Comparison of ENCODE assay signal across 1 cellular context in the genomic region with DNA sequence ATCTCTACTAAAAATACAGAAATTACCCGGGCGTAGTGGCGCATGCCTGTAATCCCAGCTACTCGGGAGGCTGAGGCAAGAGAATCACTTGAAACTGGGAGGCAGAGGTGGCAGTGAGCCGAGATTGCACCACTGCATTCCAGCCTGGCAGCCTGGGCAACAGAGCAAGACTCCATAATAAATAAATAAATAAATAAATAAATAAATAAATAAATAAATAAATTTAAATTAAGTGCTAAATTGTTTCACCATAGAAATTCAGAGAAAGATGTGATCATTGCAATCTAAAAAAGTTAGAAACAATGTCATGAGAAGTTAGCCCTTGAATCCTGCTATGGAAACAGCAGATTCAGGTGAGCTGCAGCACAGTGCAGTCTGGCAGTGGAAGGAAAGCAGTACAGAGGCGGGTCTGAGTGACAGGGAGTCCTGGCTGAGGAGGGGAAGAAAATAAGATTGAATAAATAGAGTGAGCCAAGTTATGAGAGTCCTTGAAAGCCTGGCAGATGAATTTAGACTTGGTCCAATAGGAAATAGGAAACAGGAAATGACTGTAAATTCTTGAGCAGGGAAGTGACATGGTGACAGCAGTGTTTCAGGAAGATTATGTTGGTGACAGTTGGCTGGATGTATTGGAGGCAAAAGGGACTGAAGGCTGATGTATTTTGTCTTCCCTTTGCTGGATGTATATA.
TF ChIP-seq lines count a peak whose summit lies in the region.

No MANE protein-coding gene starts in this region.

TF ChIP-seq in HEK293, 187 proteins besides CTCF, POLR2A, EP300 and RAD21 (continued from another document and continues in another):
- TF ChIP-seq ZNF560 (tag by site-specific recombination; IDR thresholded peaks at IDR 0.05; ENCODE audit: borderline replicate concordance) (no peak), SP2 (tag by site-specific recombination; IDR thresholded peaks at IDR 0.05) (no peak), ZBTB7A (tag by site-specific recombination; IDR thresholded peaks at IDR 0.05; ENCODE audit: low read depth) (no peak), KLF10 (tag by site-specific recombination; IDR thresholded peaks at IDR 0.05) (no peak), ZNF157 (tag by site-specific recombination; IDR thresholded peaks at IDR 0.05) (no peak), PRDM1 (tag by site-specific recombination; IDR thresholded peaks at IDR 0.05) (no peak), ZNF292 (tag by site-specific recombination; IDR thresholded peaks at IDR 0.05; ENCODE audit: borderline replicate concordance, low read depth) (no peak), ZNF514 (tag by site-specific recombination; IDR thresholded peaks at IDR 0.05) (no peak), GLI4 (tag by site-specific recombination; IDR thresholded peaks at IDR 0.05) (no peak), GLI2 (tag by site-specific recombination; IDR thresholded peaks at IDR 0.05; ENCODE audit: borderline replicate concordance, low read depth) (no peak; the same call in 1 of the 2 replicates), ZSCAN30 (tag by site-specific recombination; IDR thresholded peaks at IDR 0.05) (no peak), ZNF2 (tag by site-specific recombination; IDR thresholded peaks at IDR 0.05) (no peak), ZNF660 (tag by site-specific recombination; IDR thresholded peaks at IDR 0.05) (no peak), ZNF624 (tag by site-specific recombination; IDR thresholded peaks at IDR 0.05) (no peak), ZNF426 (tag by site-specific recombination; IDR thresholded peaks at IDR 0.05) (peak; percentile 84), FEZF1 (tag by site-specific recombination; IDR thresholded peaks at IDR 0.05) (no peak), ZNF324 (tag by site-specific recombination; IDR thresholded peaks at IDR 0.05) (no peak), ZNF548 (tag by site-specific recombination; IDR thresholded peaks at IDR 0.05) (no peak), ZNF701 (tag by site-specific recombination; IDR thresholded peaks at IDR 0.05) (no peak), ZNF785 (tag by site-specific recombination; IDR thresholded peaks at IDR 0.05) (no peak), ZNF211 (tag by site-specific recombination; IDR thresholded peaks at IDR 0.05; ENCODE audit: low read depth) (no peak), ZBTB17 (tag by site-specific recombination; IDR thresholded peaks at IDR 0.05) (no peak), ZBTB48 (tag by site-specific recombination; IDR thresholded peaks at IDR 0.05) (no peak), ZBTB20 (tag by site-specific recombination; IDR thresholded peaks at IDR 0.05) (no peak), ZNF174 (tag by site-specific recombination; IDR thresholded peaks at IDR 0.05) (no peak), YY2 (tag by site-specific recombination; IDR thresholded peaks at IDR 0.05) (no peak), KLF9 (tag by site-specific recombination; IDR thresholded peaks at IDR 0.05; ENCODE audit: low read depth) (no peak), AEBP2 (tag by site-specific recombination; IDR thresholded peaks at IDR 0.05; ENCODE audit: borderline replicate concordance) (no peak), ZNF585B (tag by site-specific recombination; IDR thresholded peaks at IDR 0.05) (no peak), BCL11A (tag by site-specific recombination; IDR thresholded peaks at IDR 0.05; ENCODE audit: low read depth) (no peak), ZNF169 (tag by site-specific recombination; IDR thresholded peaks at IDR 0.05) (no peak), ZNF223 (tag by site-specific recombination; IDR thresholded peaks at IDR 0.05) (no peak), GFI1B (tag by site-specific recombination; IDR thresholded peaks at IDR 0.05) (no peak), ZNF404 (tag by site-specific recombination; IDR thresholded peaks at IDR 0.05) (no peak), ZNF221 (tag by site-specific recombination; IDR thresholded peaks at IDR 0.05; ENCODE audit: borderline replicate concordance) (no peak), ZNF184 (tag by site-specific recombination; IDR thresholded peaks at IDR 0.05) (no peak), ZNF610 (tag by site-specific recombination; IDR thresholded peaks at IDR 0.05; ENCODE audit: borderline replicate concordance) (no peak), MYNN (tag by site-specific recombination; IDR thresholded peaks at IDR 0.05; ENCODE audit: borderline replicate concordance) (no peak), HOXC10 (CRISPR knock-in tag; IDR thresholded peaks at IDR 0.05) (no peak), IKZF3 (tag by site-specific recombination; IDR thresholded peaks at IDR 0.05) (no peak), ZNF138 (tag by site-specific recombination; IDR thresholded peaks at IDR 0.05; ENCODE audit: borderline replicate concordance) (no peak), ZNF501 (tag by site-specific recombination; IDR thresholded peaks at IDR 0.05) (no peak; the same call in 1 of the 2 replicates), ZBTB8A (tag by site-specific recombination; IDR thresholded peaks at IDR 0.05) (peak; percentile 77), ZNF768 (tag by site-specific recombination; IDR thresholded peaks at IDR 0.05) (no peak), ZNF341 (tag by site-specific recombination; IDR thresholded peaks at IDR 0.05; ENCODE audit: low read depth) (no peak), ZNF302 (tag by site-specific recombination; IDR thresholded peaks at IDR 0.05; ENCODE audit: low read depth) (no peak), ZNF140 (tag by site-specific recombination; IDR thresholded peaks at IDR 0.05) (peak; percentile 60; the same call in 1 of the 2 replicates), SCRT2 (tag by site-specific recombination; IDR thresholded peaks at IDR 0.05) (no peak), ZNF623 (tag by site-specific recombination; IDR thresholded peaks at IDR 0.05) (peak; percentile 65), ZNF76 (tag by site-specific recombination; IDR thresholded peaks at IDR 0.05; ENCODE audit: borderline replicate concordance, low read depth) (no peak), ZNF433 (tag by site-specific recombination; IDR thresholded peaks at IDR 0.05; ENCODE audit: low read depth) (no peak), ZBTB1 (tag by site-specific recombination; IDR thresholded peaks at IDR 0.05) (no peak), ZNF792 (tag by site-specific recombination; IDR thresholded peaks at IDR 0.05) (no peak), ZNF510 (tag by site-specific recombination; IDR thresholded peaks at IDR 0.05; ENCODE audit: insufficient replicate concordance) (peak; percentile 64), ZNF155 (tag by site-specific recombination; IDR thresholded peaks at IDR 0.05) (no peak), ZNF362 (tag by site-specific recombination; IDR thresholded peaks at IDR 0.05) (no peak), KLF17 (tag by site-specific recombination; IDR thresholded peaks at IDR 0.05) (no peak), PRDM4 (tag by site-specific recombination; IDR thresholded peaks at IDR 0.05) (no peak), ZNF843 (tag by site-specific recombination; IDR thresholded peaks at IDR 0.05) (no peak), ZNF148 (tag by site-specific recombination; IDR thresholded peaks at IDR 0.05; ENCODE audit: borderline replicate concordance) (no peak)
- TF ChIP-seq, protein P1, sequence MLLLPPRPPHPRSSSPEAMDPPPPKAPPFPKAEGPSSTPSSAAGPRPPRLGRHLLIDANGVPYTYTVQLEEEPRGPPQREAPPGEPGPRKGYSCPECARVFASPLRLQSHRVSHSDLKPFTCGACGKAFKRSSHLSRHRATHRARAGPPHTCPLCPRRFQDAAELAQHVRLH (tag by site-specific recombination; IDR thresholded peaks at IDR 0.05): 0 out of 2 replicates have a peak, but pooled peaks have one; percentile 11
- TF ChIP-seq, protein P2, sequence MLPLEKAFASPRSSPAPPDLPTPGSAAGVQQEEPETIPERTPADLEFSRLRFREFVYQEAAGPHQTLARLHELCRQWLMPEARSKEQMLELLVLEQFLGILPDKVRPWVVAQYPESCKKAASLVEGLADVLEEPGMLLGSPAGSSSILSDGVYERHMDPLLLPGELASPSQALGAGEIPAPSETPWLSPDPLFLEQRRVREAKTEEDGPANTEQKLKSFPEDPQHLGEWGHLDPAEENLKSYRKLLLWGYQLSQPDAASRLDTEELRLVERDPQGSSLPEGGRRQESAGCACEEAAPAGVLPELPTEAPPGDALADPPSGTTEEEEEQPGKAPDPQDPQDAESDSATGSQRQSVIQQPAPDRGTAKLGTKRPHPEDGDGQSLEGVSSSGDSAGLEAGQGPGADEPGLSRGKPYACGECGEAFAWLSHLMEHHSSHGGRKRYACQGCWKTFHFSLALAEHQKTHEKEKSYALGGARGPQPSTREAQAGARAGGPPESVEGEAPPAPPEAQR (tag by site-specific recombination; IDR thresholded peaks at IDR 0.05): no peak
- TF ChIP-seq, protein P3, sequence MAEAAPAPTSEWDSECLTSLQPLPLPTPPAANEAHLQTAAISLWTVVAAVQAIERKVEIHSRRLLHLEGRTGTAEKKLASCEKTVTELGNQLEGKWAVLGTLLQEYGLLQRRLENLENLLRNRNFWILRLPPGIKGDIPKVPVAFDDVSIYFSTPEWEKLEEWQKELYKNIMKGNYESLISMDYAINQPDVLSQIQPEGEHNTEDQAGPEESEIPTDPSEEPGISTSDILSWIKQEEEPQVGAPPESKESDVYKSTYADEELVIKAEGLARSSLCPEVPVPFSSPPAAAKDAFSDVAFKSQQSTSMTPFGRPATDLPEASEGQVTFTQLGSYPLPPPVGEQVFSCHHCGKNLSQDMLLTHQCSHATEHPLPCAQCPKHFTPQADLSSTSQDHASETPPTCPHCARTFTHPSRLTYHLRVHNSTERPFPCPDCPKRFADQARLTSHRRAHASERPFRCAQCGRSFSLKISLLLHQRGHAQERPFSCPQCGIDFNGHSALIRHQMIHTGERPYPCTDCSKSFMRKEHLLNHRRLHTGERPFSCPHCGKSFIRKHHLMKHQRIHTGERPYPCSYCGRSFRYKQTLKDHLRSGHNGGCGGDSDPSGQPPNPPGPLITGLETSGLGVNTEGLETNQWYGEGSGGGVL (tag by site-specific recombination; IDR thresholded peaks at IDR 0.05): no peak
